Comparison of ENCODE assay signal across 8 cellular contexts in the genomic region with DNA sequence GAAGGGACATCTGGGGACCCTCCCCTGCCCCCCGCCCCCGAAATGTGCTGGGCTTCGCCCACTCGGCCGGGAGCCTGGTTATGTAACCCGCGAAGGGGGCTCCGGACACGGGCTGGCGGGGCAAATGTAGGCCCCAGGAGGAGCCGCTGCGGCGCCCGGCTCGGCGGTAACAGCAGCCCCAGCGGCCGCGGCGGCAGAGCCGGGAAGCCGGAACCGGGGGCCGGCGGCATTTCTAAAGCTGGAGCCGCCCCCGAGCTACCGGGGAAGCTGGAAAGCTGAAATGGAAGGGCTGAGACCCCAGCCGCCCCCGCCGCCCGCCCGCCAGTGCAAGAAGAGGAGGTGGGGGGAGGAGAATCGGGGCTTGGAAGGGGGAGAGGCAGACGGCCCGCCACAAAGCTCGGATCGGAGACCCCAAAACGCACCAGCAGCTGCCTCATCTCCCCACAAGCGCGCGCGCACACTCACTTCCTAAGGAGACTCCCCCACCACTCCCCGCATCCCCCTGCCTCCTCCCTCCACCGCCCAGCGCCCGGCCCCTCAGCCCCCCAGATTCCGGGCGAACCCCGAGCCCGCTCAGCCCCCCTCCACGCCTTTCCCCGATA. TPM values are rescaled to one million over a fixed set of nuclear protein-coding genes. Genes with fewer than 3 reads are reported as not detected.
A peak's percentile ranks its signal among the peaks of the same experiment; 100 is the strongest.
DNase-seq lines count a peak whose midpoint lies in the region; ATAC-seq and TF ChIP-seq lines count a peak whose summit lies in the region.

No MANE protein-coding gene starts in this region.

- peak overlapping the region in 11 of 12 donors; percentile 3 to 91 (median 84) for H3K27ac ChIP-seq in heart left ventricle
- H3K27ac ChIP-seq in psoas muscle: peak overlapping the region; percentile 93

- H3K9me3 ChIP-seq in heart left ventricle (no peaks in the 10 kb centered on the region), psoas muscle (no peaks in the 10 kb centered on the region)

- DNase-seq in GM10248 (ENCODE audit: extremely low spot score): peak; percentile 55
- peak; percentile 74 for DNase-seq in NCI-H69 (lab: John Stamatoyannopoulos, UW)
- DNase-seq in activated naive CD4-positive, alpha-beta T cell treated with anti-CD3 and anti-CD28 coated beads, Interleukin-2, amount 50 U/mL, for 16 hours: peak; percentile 31
- DNase-seq in heart left ventricle: peak; percentile 37 to 70 (median 46)
- peak; percentile 26 to 68 for DNase-seq in psoas muscle
- DNase-seq in 8988T: no peak

- POLR2A ChIA-PET in GM10248 (lab: Yijun Ruan, JAX): interaction anchor here (0.6 to 1.4 kb wide), 2 partner anchors 17 to 100 kb away, joined by 3 to 4 read pairs; no protein-coding TSS in a partner anchor

- peaks cover 0 to 58% (median 31%) of the 10 kb centered on the region in 12 donors for H3K4me1 ChIP-seq in heart left ventricle
- peaks cover 32% of the 10 kb centered on the region for H3K4me1 ChIP-seq in psoas muscle

- H3K27me3 ChIP-seq in heart left ventricle (no peaks in the 10 kb centered on the region), psoas muscle (ENCODE audit: insufficient read depth in 3 of 3, low read length in 2 of 3) (no peaks in the 10 kb centered on the region)

- H3K36me3 ChIP-seq in heart left ventricle (peaks cover 0 to 19% (median 11%) of the 10 kb centered on the region in 9 donors), psoas muscle (ENCODE audit: insufficient read depth in 1 of 2, low read depth in 1 of 2) (peaks cover 0 to 14% of the 10 kb centered on the region in 2 donors)

- WGBS in heart left ventricle, 4 donors: 0 to 2% (median 1%) methylated on average over 20 to 53 of the region's 53 CpGs
- 1% methylated on average over 36 to 53 of the region's 53 CpGs for WGBS in psoas muscle, 3 donors

- CTCF ChIA-PET in GM10248 (lab: Yijun Ruan, JAX): interaction anchor here (0.8 to 4.2 kb wide), 7 partner anchors 9 to 104 kb away, joined by 3 to 16 read pairs (median 4); partner anchors contain the start of gene ORAI1

- TF ChIP-seq POLR2A in heart left ventricle (IDR thresholded peaks at IDR 0.05): no peak

- TF ChIP-seq CTCF in GM10248 (IDR thresholded peaks at IDR 0.05; ENCODE audit: control extremely low read depth, extremely low read depth, low read depth, missing control alignments) (no peak), heart left ventricle (IDR thresholded peaks at IDR 0.05) (no peak), psoas muscle (IDR thresholded peaks at IDR 0.05) (no peak)

- H3K4me3 ChIP-seq in heart left ventricle: peak overlapping the region; percentile 61 to 81 (median 74)
- H3K4me3 ChIP-seq in psoas muscle: peak overlapping the region; percentile 82

- peak in 3 of 4 donors; percentile 12 to 26 (median 17) for ATAC-seq in heart left ventricle
- ATAC-seq in psoas muscle: peak; percentile 37 to 63 (median 44)
- no peak for ATAC-seq in HG03097 (IDR thresholded peaks at IDR 0.05; ENCODE audit: low FRiP score, unreplicated experiment)
- no peak for ATAC-seq in HG02642 (IDR thresholded peaks at IDR 0.05; ENCODE audit: poor library complexity, unreplicated experiment)

- intact Hi-C loops in heart left ventricle (cut with DNase I): loop anchor here in 2 of 10 donors (5.0 kb wide), 2 partner anchors 33 to 42 kb away; no protein-coding TSS in a partner anchor
- intact Hi-C loops in psoas muscle (cut with DNase I): loop anchor here (5.0 kb wide), 1 partner anchor 48 kb away; the partner anchor contains the start of gene ORAI1 (in 2 of the 2)

RNA-seq across cellular contexts. Expression of gene KDM2B, which starts 1.5 kb away (rescaled TPM):
- total RNA-seq in heart left ventricle (10 to 100 TPM in 6 of 9 donors, 1 to 10 TPM in 3; 7.9 to 24.7 (median 11.9) TPM), psoas muscle (10 to 100 TPM in 3 of 4 donors, 1 to 10 TPM in 1; 7.5 to 11.5 (median 10.5) TPM)
- polyA plus RNA-seq in heart left ventricle (1 to 10 TPM; 7.3 to 9.9 TPM), psoas muscle (1 to 10 TPM; 6.3 to 9.9 (median 6.7) TPM)

RNA-seq across cellular contexts. Expression of gene ORAI1, which starts 47.0 kb away (rescaled TPM):
- 10 to 100 TPM in 4 of 9 donors, 1 to 10 TPM in 5; 6.9 to 15.7 (median 9.5) TPM for total RNA-seq in heart left ventricle
- polyA plus RNA-seq in heart left ventricle: 10 to 100 TPM in 1 of 2 donors, 1 to 10 TPM in 1; 4.5 to 18.8 TPM
- total RNA-seq in psoas muscle: 10 to 100 TPM; 17.9 to 34.2 (median 30.2) TPM
- polyA plus RNA-seq in psoas muscle: 10 to 100 TPM; 23.2 to 75.5 (median 26.0) TPM

Comparison
In these comparisons a context has a peak if more than half of its experiments do, and no peak if none do; other contexts are left out.
1. ATAC-seq: peak in heart left ventricle (3 of 4) and psoas muscle (4 of 4); none in HG03097 (single experiment) and HG02642 (single experiment).